Comparison of ENCODE assay signal across 17 cellular contexts in genomic region chr2:181792906-181793305, GRCh38.
DNase-seq lines count a peak whose midpoint lies in the region; ATAC-seq, FAIRE-seq and TF ChIP-seq lines count a peak whose summit lies in the region.
"Had no signal": no experiment of that assay in that cellular context is flagged by ENCODE, and none has a peak within 500 bp of the region (broad histone marks: within the 10 kb centered on the region; RNA-seq: fewer than 3 reads in every experiment).

No MANE protein-coding gene starts in this region.

- H3K14ac ChIP-seq in H1 (ENCODE audit: insufficient read length), result no peak overlapping the region

- no peak overlapping the region for H3K4me3 Mint-ChIP-seq in natural killer cell
- H3K4me3 Mint-ChIP-seq: CD14-positive monocyte; CD4-positive, alpha-beta memory T cell; HFFc6; IgD-negative memory B cell had no signal

- no peaks in the 10 kb centered on the region for H4K20me1 ChIP-seq in SK-N-SH (ENCODE audit: insufficient read depth)
- no peaks in the 10 kb centered on the region for H4K20me1 ChIP-seq in PC-9 (ENCODE audit: insufficient read depth)
- H4K20me1 ChIP-seq in H1 (replicated peaks in 1 of 2; ENCODE audit: control insufficient read depth in 1 of 2, insufficient read depth in 2 of 2, low read length in 2 of 2), result no peaks in the 10 kb centered on the region
- H4K20me1 ChIP-seq: BLaER1 had no signal

- WGBS in SK-N-SH (ENCODE audit: low lambda C conversion rate), result 100% methylated on average over 1 of the region's 1 CpG
- 87% methylated on average over 1 of the region's 1 CpG; no CpG with 5 or more reads in 1 of the 2 experiments for WGBS in H1 (ENCODE audit: extremely low coverage in 1 of 2, insufficient coverage in 1 of 2, insufficient read length in 1 of 2, insufficient replicate concordance in 2 of 2, low coverage in 1 of 2, low lambda C conversion rate in 2 of 2, missing lambda C conversion rate in 1 of 2), 2 experiments

- intact Hi-C loops in PC-9 (cut with micrococcal nuclease; ENCODE audit: unreplicated experiment) (no loop called here), natural killer cell (cut with micrococcal nuclease) (no loop called here), colonic mucosa (cut with DNase I) (no loop called here)

- H3K36me3 ChIP-seq in SK-N-SH (replicated peaks in 1 of 2; ENCODE audit: control insufficient read depth in 1 of 2, insufficient read depth in 2 of 2, low read length in 1 of 2) (no peaks in the 10 kb centered on the region), PC-9 (ENCODE audit: low read depth) (peaks cover 9% of the 10 kb centered on the region; the same call in 1 of the 2 replicates), H1 (ENCODE audit: control insufficient read depth in 2 of 4, insufficient read depth in 4 of 4, low read length in 3 of 4) (no peaks in the 10 kb centered on the region), colonic mucosa (no peaks in the 10 kb centered on the region)
- H3K36me3 ChIP-seq: BLaER1, HAP-1 had no signal

- H2AFZ ChIP-seq in SK-N-SH (ENCODE audit: low read depth), result no peak overlapping the region
- no peak overlapping the region for H2AFZ ChIP-seq in PC-9
- no peak overlapping the region for H2AFZ ChIP-seq in H1 (ENCODE audit: low read length)

- POLR2A ChIA-PET in SK-N-SH (lab: Yijun Ruan, JAX) (no interaction called here), PC-9 (lab: Charles Lee; ENCODE audit: unreplicated experiment) (no interaction called here), H1 (lab: Charles Lee; ENCODE audit: partially characterized antibody) (no interaction called here)

- no peaks in the 10 kb centered on the region for H3K23me2 ChIP-seq in H1 (ENCODE audit: low read depth, low read length)

- H2BK20ac ChIP-seq in H1 (ENCODE audit: low read length), result no peak overlapping the region

- H3K4ac ChIP-seq in H1 (replicated peaks; ENCODE audit: insufficient read length, low read depth, low read length), result no peak overlapping the region

- H3K4me3 ChIP-seq in SK-N-SH (ENCODE audit: low read depth in 2 of 2, low read length in 1 of 2), result no peak overlapping the region
- no peak overlapping the region for H3K4me3 ChIP-seq in PC-9
- no peak overlapping the region for H3K4me3 ChIP-seq in H1 (ENCODE audit: extremely low read depth in 1 of 4, insufficient read depth in 2 of 4, low read depth in 3 of 4, low read length in 4 of 4)
- H3K4me3 ChIP-seq in colonic mucosa, result no peak overlapping the region
- H3K4me3 ChIP-seq: BLaER1, HAP-1 had no signal

- no peak overlapping the region for H3K9ac ChIP-seq in SK-N-SH
- H3K9ac ChIP-seq in H1 (replicated peaks in 1 of 4; ENCODE audit: extremely low read depth in 1 of 4, low read depth in 3 of 4, low read length in 3 of 4), result no peak overlapping the region
- no peak overlapping the region for H3K9ac ChIP-seq in colonic mucosa (ENCODE audit: low read depth in 2 of 2, low read length in 2 of 2)
- H3K9ac ChIP-seq: BLaER1 had no signal

- H2BK12ac ChIP-seq in H1 (ENCODE audit: low read depth, low read length), result no peak overlapping the region

- H3K4me1 ChIP-seq in SK-N-SH (ENCODE audit: control insufficient read depth in 1 of 2, insufficient read depth in 2 of 2, low read depth in 1 of 2, low read length in 1 of 2), result peaks cover 0 to 28% of the 10 kb centered on the region in 2 experiments; a peak in 2 of 4 replicates
- peaks cover 44% of the 10 kb centered on the region for H3K4me1 ChIP-seq in PC-9 (replicated peaks; ENCODE audit: insufficient read depth)
- H3K4me1 ChIP-seq in H1 (replicated peaks in 1 of 4; ENCODE audit: control insufficient read depth in 3 of 4, insufficient read depth in 4 of 4, low read length in 3 of 4), result no peaks in the 10 kb centered on the region
- H3K4me1 ChIP-seq in colonic mucosa, result peaks cover 13% of the 10 kb centered on the region
- H3K4me1 ChIP-seq: BLaER1, HAP-1 had no signal

- H3F3A ChIP-seq in SK-N-SH (replicated peaks; ENCODE audit: insufficient read depth) (peaks cover 25% of the 10 kb centered on the region), PC-9 (ENCODE audit: insufficient read depth, low read depth) (peaks cover 25% of the 10 kb centered on the region)

- H3K79me2 ChIP-seq in SK-N-SH (ENCODE audit: insufficient read depth) (no peaks in the 10 kb centered on the region), PC-9 (ENCODE audit: low read depth) (no peaks in the 10 kb centered on the region), H1 (ENCODE audit: control insufficient read depth in 1 of 2, insufficient read depth in 2 of 2, low read length in 2 of 2) (no peaks in the 10 kb centered on the region)

- no peak overlapping the region for H3K18ac ChIP-seq in H1 (ENCODE audit: extremely low read depth, low read length)

- H3K27ac ChIP-seq in SK-N-SH (ENCODE audit: low read depth in 2 of 2, low read length in 1 of 2) (no peak overlapping the region), PC-9 (peak overlapping the region; percentile 94; the same call in 1 of the 2 replicates), H1 (ENCODE audit: low read depth, low read length) (no peak overlapping the region), colonic mucosa (no peak overlapping the region)
- H3K27ac ChIP-seq: 22Rv1, BLaER1 had no signal

- H2BK5ac ChIP-seq in H1 (ENCODE audit: low read depth, low read length), result no peak overlapping the region

- H3K9me3 ChIP-seq in SK-N-SH, result no peaks in the 10 kb centered on the region
- H3K9me3 ChIP-seq in PC-9 (ENCODE audit: insufficient read depth, low read depth), result peaks cover 31% of the 10 kb centered on the region; the same call in 1 of the 2 replicates
- H3K9me3 ChIP-seq in H1 (ENCODE audit: insufficient read depth in 2 of 2, low read depth in 1 of 2, low read length in 1 of 2), result peaks cover 0 to 3% of the 10 kb centered on the region in 2 experiments; a peak in 2 of 4 replicates
- no peaks in the 10 kb centered on the region for H3K9me3 ChIP-seq in colonic mucosa
- H3K9me3 ChIP-seq: HAP-1 had no signal

- H3K27me3 Mint-ChIP-seq in natural killer cell (ENCODE audit: low read depth in 2 of 2), result peaks cover 0 to 9% of the 10 kb centered on the region in 2 donors
- H3K27me3 Mint-ChIP-seq: IgD-negative memory B cell had no signal

- no peaks in the 10 kb centered on the region for H3K36me3 Mint-ChIP-seq in natural killer cell
- H3K36me3 Mint-ChIP-seq: CD4-positive, alpha-beta memory T cell; IgD-negative memory B cell had no signal

- no peak overlapping the region for H3K23ac ChIP-seq in H1 (ENCODE audit: insufficient read length)

- H3K4me1 Mint-ChIP-seq in natural killer cell, result no peaks in the 10 kb centered on the region
- H3K4me1 Mint-ChIP-seq: CD14-positive monocyte had no signal

- H4K8ac ChIP-seq in H1 (ENCODE audit: extremely low read depth, insufficient read depth, low read length), result no peak overlapping the region

- H2AK5ac ChIP-seq in H1 (ENCODE audit: low read depth, low read length), result no peak overlapping the region

- H4K91ac ChIP-seq in H1 (replicated peaks; ENCODE audit: insufficient read length, low read length), result no peak overlapping the region

- TF ChIP-seq RAD21 in SK-N-SH (IDR thresholded peaks at IDR 0.05; ENCODE audit: low read length), result no peak
- TF ChIP-seq RAD21 in H1 (IDR thresholded peaks at IDR 0.05 in 1 of 2, conservative IDR thresholded peaks at IDR 0.05 in 1 of 2; ENCODE audit: low read depth in 2 of 2, low read length in 2 of 2), result no peak

- DNase-seq in SK-N-SH (no peak), PC-9 (no peak), H1 (ENCODE audit: low read depth in 1 of 2, low spot score in 2 of 2) (no peak), natural killer cell (no peak), colonic mucosa (no peak)
- DNase-seq: CD4-positive, alpha-beta memory T cell; DMS79 treated with DMSO at 0.1 percent for 48 hours; GF-D8; HFFc6 had no signal

- H3K9me2 ChIP-seq in SK-N-SH, result no peaks in the 10 kb centered on the region
- H3K9me2 ChIP-seq in PC-9 (ENCODE audit: insufficient read depth), result no peaks in the 10 kb centered on the region

- CTCF ChIA-PET in SK-N-SH (lab: Yijun Ruan, JAX) (no interaction called here), PC-9 (lab: Charles Lee) (no interaction called here), H1 (lab: Charles Lee; ENCODE audit: partially characterized antibody) (interaction anchor here (1.1 kb wide), 1 partner anchor 24 kb away, joined by 3 read pairs; no protein-coding TSS in a partner anchor)

- no peak for FAIRE-seq in H1 (lab: Jason Lieb, UNC)
- FAIRE-seq: HTR-8/SVneo had no signal

- H3K27me3 ChIP-seq in SK-N-SH (ENCODE audit: insufficient read depth) (no peaks in the 10 kb centered on the region), PC-9 (ENCODE audit: insufficient read depth, low read depth) (no peaks in the 10 kb centered on the region), H1 (replicated peaks in 1 of 4; ENCODE audit: control insufficient read depth in 3 of 4, extremely low read depth in 1 of 4, insufficient read depth in 3 of 4, low read length in 3 of 4) (peaks cover 0 to 1% (median 0%) of the 10 kb centered on the region in 4 experiments; a peak in 1 of 7 replicates), colonic mucosa (no peaks in the 10 kb centered on the region)
- H3K27me3 ChIP-seq: BLaER1 had no signal

- no peak overlapping the region for H2BK120ac ChIP-seq in H1 (replicated peaks; ENCODE audit: low read depth, low read length)

- H3K4me2 ChIP-seq in SK-N-SH (no peak overlapping the region), PC-9 (no peak overlapping the region), H1 (ENCODE audit: insufficient read depth in 1 of 2, low read depth in 2 of 2, low read length in 2 of 2) (no peak overlapping the region)
- H3K4me2 ChIP-seq: BLaER1 had no signal

- peaks cover 0 to 5% of the 10 kb centered on the region in 2 donors for H3K9me3 Mint-ChIP-seq in natural killer cell

- no peaks in the 10 kb centered on the region for H3K79me1 ChIP-seq in H1 (ENCODE audit: low read depth, low read length)

- no peak overlapping the region for H3K27ac Mint-ChIP-seq in natural killer cell
- H3K27ac Mint-ChIP-seq: CD14-positive monocyte; CD4-positive, alpha-beta memory T cell; IgD-negative memory B cell had no signal

- TF ChIP-seq EP300 in SK-N-SH (IDR thresholded peaks at IDR 0.05; ENCODE audit: borderline replicate concordance in 1 of 2, low read depth in 1 of 2, low read length in 1 of 2) (no peak), H1 (IDR thresholded peaks at IDR 0.05; ENCODE audit: borderline replicate concordance in 1 of 2, low read depth in 2 of 2, low read length in 2 of 2) (no peak)

- no TSS peak for BruUV-seq in PC-9 (replicated peaks; lab: Mats Ljungman, UMichigan)

- no peak for TF ChIP-seq CTCF in SK-N-SH (IDR thresholded peaks at IDR 0.05)
- TF ChIP-seq CTCF in PC-9 (conservative IDR thresholded peaks at IDR 0.05), result no peak
- no peak for TF ChIP-seq CTCF in H1 (IDR thresholded peaks at IDR 0.05; ENCODE audit: control extremely low read depth in 1 of 3, insufficient read depth in 1 of 3, low read depth in 1 of 3, low read length in 3 of 3)
- TF ChIP-seq CTCF in natural killer cell (IDR thresholded peaks at IDR 0.05), result no peak
- TF ChIP-seq CTCF in colonic mucosa (IDR thresholded peaks at IDR 0.05), result no peak

- H2BK15ac ChIP-seq in H1 (ENCODE audit: low read length), result no peak overlapping the region

- TF ChIP-seq POLR2A in H1 (IDR thresholded peaks at IDR 0.05; ENCODE audit: control extremely low read depth in 1 of 2, low read depth in 2 of 2, low read length in 2 of 2), result no peak

- H4K5ac ChIP-seq in H1 (ENCODE audit: insufficient read length, low read depth, low read length), result no peak overlapping the region

- ATAC-seq in SK-N-SH treated with all-trans-retinoic acid at 6 μM for 48 hours, result no peak
- no peak for ATAC-seq in GM18498 (IDR thresholded peaks at IDR 0.05; ENCODE audit: unreplicated experiment)
- no peak for ATAC-seq in natural killer cell

- no peak overlapping the region for H3K56ac ChIP-seq in H1 (replicated peaks; ENCODE audit: insufficient read length, low read depth, low read length)
